Comparison of ENCODE assay signal across 10 cellular contexts in genomic region chr19:19110410-19111137, GRCh38. TPM values are rescaled to one million over a fixed set of nuclear protein-coding genes. Genes with fewer than 3 reads are reported as not detected.
DNase-seq lines count a peak whose midpoint lies in the region; ATAC-seq, FAIRE-seq and TF ChIP-seq lines count a peak whose summit lies in the region.
"Had no signal": no experiment of that assay in that cellular context is flagged by ENCODE, and none has a peak within 500 bp of the region (broad histone marks: within the 10 kb centered on the region; RNA-seq: fewer than 3 reads in every experiment).

No MANE protein-coding gene starts in this region.

- H3K4me1 ChIP-seq in stomach, result peaks cover 11 to 32% (median 22%) of the 10 kb centered on the region in 4 donors

- intact Hi-C loops in activated CD4-positive, alpha-beta memory T cell treated with anti-CD3 and anti-CD28 coated beads for 36 hours (cut with micrococcal nuclease), result no loop called here
- intact Hi-C loops in stomach (cut with DNase I; ENCODE audit: low total_unique reads), result no loop called here

- 6 to 32% (median 15%) methylated on average over 33 to 66 of the region's 66 CpGs for WGBS in stomach, 5 donors

- no peak overlapping the region for H3K4me3 Mint-ChIP-seq in activated CD4-positive, alpha-beta memory T cell treated with anti-CD3 and anti-CD28 coated beads for 36 hours
- H3K4me3 Mint-ChIP-seq in activated CD4-positive, alpha-beta memory T cell treated with anti-CD3 and anti-CD28 coated beads, Interleukin-2, amount 10 ng/mL, durations not matched to agents 7 days and 5 days, result no peak overlapping the region
- H3K4me3 Mint-ChIP-seq in activated naive CD8-positive, alpha-beta T cell treated with anti-CD3 and anti-CD28 coated beads, Interleukin-2, amount 50 U/mL, for 24 hours, result no peak overlapping the region

- DNase-seq in activated CD4-positive, alpha-beta memory T cell treated with anti-CD3 and anti-CD28 coated beads for 36 hours, result peak; percentile 31
- DNase-seq in activated CD4-positive, alpha-beta memory T cell treated with anti-CD3 and anti-CD28 coated beads, Interleukin-2, amount 10 ng/mL, durations not matched to agents 7 days and 5 days, result no peak
- DNase-seq in activated naive CD8-positive, alpha-beta T cell treated with anti-CD3 and anti-CD28 coated beads, Interleukin-2, amount 50 U/mL, for 24 hours, result peak; percentile 25
- peak; percentile 73 for DNase-seq in iPS-NIHi7 (ENCODE audit: extremely low spot score)
- DNase-seq in stomach, result no peak
- no peak for DNase-seq in H54 (ENCODE audit: insufficient read length, low spot score)
- DNase-seq in stimulated activated naive CD4-positive, alpha-beta T cell treated with Interleukin-2 at 50 U/mL for 16 hours (lab: John Stamatoyannopoulos, UW), result no peak
- DNase-seq: NCI-H774 had no signal

- peak in 1 of 7 experiments; percentile 30 for TF ChIP-seq CTCF in stomach (IDR thresholded peaks at IDR 0.05)

- POLR2A ChIA-PET in activated CD4-positive, alpha-beta memory T cell treated with anti-CD3 and anti-CD28 coated beads for 36 hours (lab: Charles Lee), result interaction anchor here (0.8 kb wide), 1 partner anchor 48 kb away, joined by 3 read pairs; no protein-coding TSS in a partner anchor
- POLR2A ChIA-PET in activated CD4-positive, alpha-beta memory T cell treated with anti-CD3 and anti-CD28 coated beads, Interleukin-2, amount 10 ng/mL, durations not matched to agents 7 days and 5 days (lab: Charles Lee), result no interaction called here

- H3K9me3 Mint-ChIP-seq in activated CD4-positive, alpha-beta memory T cell treated with anti-CD3 and anti-CD28 coated beads for 36 hours, result no peaks in the 10 kb centered on the region
- no peaks in the 10 kb centered on the region for H3K9me3 Mint-ChIP-seq in activated CD4-positive, alpha-beta memory T cell treated with anti-CD3 and anti-CD28 coated beads, Interleukin-2, amount 10 ng/mL, durations not matched to agents 7 days and 5 days
- no peaks in the 10 kb centered on the region for H3K9me3 Mint-ChIP-seq in activated naive CD8-positive, alpha-beta T cell treated with anti-CD3 and anti-CD28 coated beads, Interleukin-2, amount 50 U/mL, for 24 hours

- no peak overlapping the region for H3K27ac Mint-ChIP-seq in activated CD4-positive, alpha-beta memory T cell treated with anti-CD3 and anti-CD28 coated beads for 36 hours
- H3K27ac Mint-ChIP-seq in activated CD4-positive, alpha-beta memory T cell treated with anti-CD3 and anti-CD28 coated beads, Interleukin-2, amount 10 ng/mL, durations not matched to agents 7 days and 5 days, result no peak overlapping the region
- no peak overlapping the region for H3K27ac Mint-ChIP-seq in activated naive CD8-positive, alpha-beta T cell treated with anti-CD3 and anti-CD28 coated beads, Interleukin-2, amount 50 U/mL, for 24 hours

- H3K27me3 Mint-ChIP-seq in activated CD4-positive, alpha-beta memory T cell treated with anti-CD3 and anti-CD28 coated beads for 36 hours, result no peaks in the 10 kb centered on the region
- H3K27me3 Mint-ChIP-seq in activated CD4-positive, alpha-beta memory T cell treated with anti-CD3 and anti-CD28 coated beads, Interleukin-2, amount 10 ng/mL, durations not matched to agents 7 days and 5 days, result no peaks in the 10 kb centered on the region
- H3K27me3 Mint-ChIP-seq in activated naive CD8-positive, alpha-beta T cell treated with anti-CD3 and anti-CD28 coated beads, Interleukin-2, amount 50 U/mL, for 24 hours, result no peaks in the 10 kb centered on the region

- no peaks in the 10 kb centered on the region for H3K36me3 Mint-ChIP-seq in activated CD4-positive, alpha-beta memory T cell treated with anti-CD3 and anti-CD28 coated beads for 36 hours
- H3K36me3 Mint-ChIP-seq in activated CD4-positive, alpha-beta memory T cell treated with anti-CD3 and anti-CD28 coated beads, Interleukin-2, amount 10 ng/mL, durations not matched to agents 7 days and 5 days (ENCODE audit: low read depth), result no peaks in the 10 kb centered on the region
- H3K36me3 Mint-ChIP-seq in activated naive CD8-positive, alpha-beta T cell treated with anti-CD3 and anti-CD28 coated beads, Interleukin-2, amount 50 U/mL, for 24 hours (ENCODE audit: low read depth), result no peaks in the 10 kb centered on the region

- peak overlapping the region in 3 of 4 donors; percentile 27 to 39 (median 29) for H3K4me3 ChIP-seq in stomach

- H3K36me3 ChIP-seq in stomach, result peaks cover 0 to 15% (median 10%) of the 10 kb centered on the region in 4 donors

- H3K27me3 ChIP-seq in stomach, result peaks cover 0 to 12% (median 0%) of the 10 kb centered on the region in 3 donors

- H3K4me1 Mint-ChIP-seq in activated CD4-positive, alpha-beta memory T cell treated with anti-CD3 and anti-CD28 coated beads for 36 hours (ENCODE audit: low read depth), result no peaks in the 10 kb centered on the region
- no peaks in the 10 kb centered on the region for H3K4me1 Mint-ChIP-seq in activated CD4-positive, alpha-beta memory T cell treated with anti-CD3 and anti-CD28 coated beads, Interleukin-2, amount 10 ng/mL, durations not matched to agents 7 days and 5 days
- H3K4me1 Mint-ChIP-seq in activated naive CD8-positive, alpha-beta T cell treated with anti-CD3 and anti-CD28 coated beads, Interleukin-2, amount 50 U/mL, for 24 hours, result no peaks in the 10 kb centered on the region

- no peak for TF ChIP-seq EP300 in stomach (IDR thresholded peaks at IDR 0.05)

- no peak overlapping the region for H3K27ac ChIP-seq in stomach
- H3K27ac ChIP-seq: C4-2B had no signal

- TF ChIP-seq POLR2A in stomach (IDR thresholded peaks at IDR 0.05), result no peak
- no peak for TF ChIP-seq POLR2A in H54 (IDR thresholded peaks at IDR 0.05; ENCODE audit: low read depth, low read length)

- FAIRE-seq in H54 (lab: Jason Lieb, UNC), result no peak

- ATAC-seq in activated naive CD8-positive, alpha-beta T cell treated with anti-CD3 and anti-CD28 coated beads, Interleukin-2, amount 50 U/mL, for 24 hours, result peak; percentile 41
- ATAC-seq in GM21786 (IDR thresholded peaks at IDR 0.05; ENCODE audit: unreplicated experiment), result no peak

- CTCF ChIA-PET in activated CD4-positive, alpha-beta memory T cell treated with anti-CD3 and anti-CD28 coated beads for 36 hours (lab: Charles Lee), result no interaction called here
- CTCF ChIA-PET in activated CD4-positive, alpha-beta memory T cell treated with anti-CD3 and anti-CD28 coated beads, Interleukin-2, amount 10 ng/mL, durations not matched to agents 7 days and 5 days (lab: Charles Lee), result no interaction called here

- no peaks in the 10 kb centered on the region for H3K9me3 ChIP-seq in stomach

RNA-seq across cellular contexts. Expression of gene TMEM161A, which starts 27.7 kb away (rescaled TPM):
- 10 to 100 TPM; 17.8 to 18.9 TPM for total RNA-seq in activated CD4-positive, alpha-beta memory T cell treated with anti-CD3 and anti-CD28 coated beads for 36 hours
- total RNA-seq in activated CD4-positive, alpha-beta memory T cell treated with anti-CD3 and anti-CD28 coated beads, Interleukin-2, amount 10 ng/mL, durations not matched to agents 7 days and 5 days, result 10 to 100 TPM; 18.9 TPM
- total RNA-seq in stomach, result 10 to 100 TPM in 4 of 5 donors, 1 to 10 TPM in 1; 6.4 to 59.5 (median 15.9) TPM
- polyA plus RNA-seq in stomach, result 10 to 100 TPM; 11.2 to 30.0 (median 11.8) TPM

RNA-seq across cellular contexts. Expression of gene SLC25A42, which starts 46.8 kb away (rescaled TPM):
- total RNA-seq in activated CD4-positive, alpha-beta memory T cell treated with anti-CD3 and anti-CD28 coated beads for 36 hours, result 10 to 100 TPM; 12.2 to 12.4 TPM
- 10 to 100 TPM; 17.6 to 21.0 TPM for total RNA-seq in activated CD4-positive, alpha-beta memory T cell treated with anti-CD3 and anti-CD28 coated beads, Interleukin-2, amount 10 ng/mL, durations not matched to agents 7 days and 5 days
- 10 to 100 TPM in 1 of 5 donors, 1 to 10 TPM in 4; 5.1 to 54.8 (median 6.7) TPM for total RNA-seq in stomach
- 1 to 10 TPM; 3.7 to 7.3 (median 6.7) TPM for polyA plus RNA-seq in stomach

RNA-seq across cellular contexts. Expression of gene MEF2B, which starts 59.5 kb away (rescaled TPM):
- 1 to 10 TPM; 3.9 to 4.3 TPM for total RNA-seq in activated CD4-positive, alpha-beta memory T cell treated with anti-CD3 and anti-CD28 coated beads for 36 hours
- total RNA-seq in activated CD4-positive, alpha-beta memory T cell treated with anti-CD3 and anti-CD28 coated beads, Interleukin-2, amount 10 ng/mL, durations not matched to agents 7 days and 5 days, result 1 to 10 TPM; 1.6 to 5.4 TPM
- total RNA-seq in stomach, result 1 to 10 TPM in 1 of 5 donors, not detected in 4; 7.2 TPM
- 1 to 10 TPM in 1 of 3 donors, under 1 TPM in 1, not detected in 1; 0.93 to 2.9 TPM for polyA plus RNA-seq in stomach

Comparison
In these comparisons a context has a peak if more than half of its experiments do, and no peak if none do; other contexts are left out.
1. DNase-seq: peak in activated CD4-positive, alpha-beta memory T cell treated with anti-CD3 and anti-CD28 coated beads for 36 hours (single experiment), activated naive CD8-positive, alpha-beta T cell treated with anti-CD3 and anti-CD28 coated beads, Interleukin-2, amount 50 U/mL, for 24 hours (single experiment) and iPS-NIHi7 (single experiment); none in activated CD4-positive, alpha-beta memory T cell treated with anti-CD3 and anti-CD28 coated beads, Interleukin-2, amount 10 ng/mL, durations not matched to agents 7 days and 5 days (single experiment), stomach (single experiment), H54 (single experiment) and stimulated activated naive CD4-positive, alpha-beta T cell treated with Interleukin-2 at 50 U/mL for 16 hours (single experiment).